ENCODE assay signal across 11 cellular contexts in the genomic region with DNA sequence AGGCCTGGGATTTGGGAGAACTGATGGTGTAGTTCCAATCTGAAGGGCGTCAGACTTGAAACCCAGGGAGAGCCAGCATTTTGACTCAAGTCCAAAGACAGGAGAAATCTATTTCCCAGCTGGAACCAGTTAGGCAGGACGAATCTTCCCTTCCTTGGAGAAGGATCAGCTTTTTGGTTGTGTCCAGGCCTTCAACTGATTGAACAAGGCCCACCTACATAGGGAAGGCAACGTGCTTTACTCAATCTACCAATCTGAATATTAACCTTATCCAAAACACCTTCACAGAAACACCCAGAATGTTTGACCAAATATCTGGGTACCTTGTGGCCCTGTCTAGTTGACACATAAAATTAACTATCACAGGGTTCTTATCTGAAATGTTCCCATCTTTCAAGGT.
"Had no signal": no experiment of that assay in that cellular context is flagged by ENCODE, and none has a peak within 500 bp of the region (broad histone marks: within the 10 kb centered on the region; RNA-seq: fewer than 3 reads in every experiment).

No MANE protein-coding gene starts in this region.

- DNase-seq: GM23248, GOT3, H7, H9, HCEC 1CT, HFFc6 had no signal

- FAIRE-seq: H1, H54 had no signal

- H3K27ac ChIP-seq: GM23248 had no signal

- H3K27ac Mint-ChIP-seq: GM23338, H9, HFFc6 had no signal

- H3K36me3 ChIP-seq: HAP-1 had no signal

- H3K9me3 ChIP-seq: HAP-1 had no signal

- H3K4me3 ChIP-seq: GM23248, GM23338, HAP-1 had no signal

- H3K4me2 ChIP-seq: GM23338 had no signal

- H2AFZ ChIP-seq: GM23248, GM23338 had no signal

- H3K4me3 Mint-ChIP-seq: GM23338, H9, HFFc6 had no signal

- H3K9ac ChIP-seq: GM23248 had no signal

- ATAC-seq: GM23338, HCT116 had no signal
